ENCODE assay signal across 1 cellular context in the genomic region with DNA sequence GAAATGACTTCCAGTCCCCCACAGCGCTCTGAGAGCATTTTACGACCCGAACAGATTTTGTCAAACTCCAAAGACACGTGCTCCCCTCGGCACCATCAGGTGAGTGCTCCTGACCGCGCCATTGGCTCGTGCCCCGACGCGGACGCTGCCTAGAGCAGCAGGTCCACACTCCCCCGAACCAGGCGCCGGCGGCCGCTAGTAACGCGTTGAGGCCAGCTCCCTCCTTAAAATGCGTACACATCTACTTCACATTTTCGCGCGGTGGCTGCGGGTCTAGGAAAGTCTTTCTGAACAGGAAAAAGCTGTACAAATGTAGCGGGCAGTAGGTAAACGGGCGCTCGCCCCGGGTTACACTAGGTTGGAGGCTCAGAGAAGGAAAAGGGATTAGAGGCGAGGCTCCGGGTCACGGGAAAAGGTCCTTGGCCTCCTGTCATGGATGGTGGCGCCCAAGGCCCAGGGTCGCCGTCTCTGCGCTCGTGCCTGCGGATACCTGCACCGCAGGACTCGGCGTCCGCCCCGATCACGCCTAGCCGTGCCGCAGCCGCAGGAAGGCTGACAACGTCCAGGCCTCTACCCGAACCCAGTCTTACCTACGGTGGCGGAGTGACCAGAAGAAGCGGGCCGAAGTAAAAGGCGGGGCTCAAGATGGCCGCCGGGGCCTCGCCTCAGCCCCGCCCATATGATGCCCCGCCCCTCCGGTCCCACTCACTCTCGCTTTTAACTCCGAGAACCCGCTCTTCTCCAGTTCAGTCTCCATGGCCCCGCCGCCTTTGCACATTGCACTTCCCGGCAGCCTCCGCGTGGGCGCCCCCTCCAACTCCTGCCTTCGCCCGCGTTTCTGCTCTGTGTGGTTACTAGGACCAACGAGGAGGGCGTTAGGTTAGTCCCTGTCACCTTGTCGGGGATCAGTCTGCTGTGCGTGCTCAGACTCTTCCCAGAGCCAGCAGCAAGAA.
TF ChIP-seq lines count a peak whose summit lies in the region.

A gene with protein sequence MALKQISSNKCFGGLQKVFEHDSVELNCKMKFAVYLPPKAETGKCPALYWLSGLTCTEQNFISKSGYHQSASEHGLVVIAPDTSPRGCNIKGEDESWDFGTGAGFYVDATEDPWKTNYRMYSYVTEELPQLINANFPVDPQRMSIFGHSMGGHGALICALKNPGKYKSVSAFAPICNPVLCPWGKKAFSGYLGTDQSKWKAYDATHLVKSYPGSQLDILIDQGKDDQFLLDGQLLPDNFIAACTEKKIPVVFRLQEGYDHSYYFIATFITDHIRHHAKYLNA (minus strand): TSS at position 647 of the 953 bp plus-strand sequence. CDS start 5,748 bp downstream, outside the sequence.

TF ChIP-seq in HepG2, 621 proteins besides CTCF, POLR2A, EP300 and RAD21 (continued from another document and continues in another):
- TF ChIP-seq, protein P1, sequence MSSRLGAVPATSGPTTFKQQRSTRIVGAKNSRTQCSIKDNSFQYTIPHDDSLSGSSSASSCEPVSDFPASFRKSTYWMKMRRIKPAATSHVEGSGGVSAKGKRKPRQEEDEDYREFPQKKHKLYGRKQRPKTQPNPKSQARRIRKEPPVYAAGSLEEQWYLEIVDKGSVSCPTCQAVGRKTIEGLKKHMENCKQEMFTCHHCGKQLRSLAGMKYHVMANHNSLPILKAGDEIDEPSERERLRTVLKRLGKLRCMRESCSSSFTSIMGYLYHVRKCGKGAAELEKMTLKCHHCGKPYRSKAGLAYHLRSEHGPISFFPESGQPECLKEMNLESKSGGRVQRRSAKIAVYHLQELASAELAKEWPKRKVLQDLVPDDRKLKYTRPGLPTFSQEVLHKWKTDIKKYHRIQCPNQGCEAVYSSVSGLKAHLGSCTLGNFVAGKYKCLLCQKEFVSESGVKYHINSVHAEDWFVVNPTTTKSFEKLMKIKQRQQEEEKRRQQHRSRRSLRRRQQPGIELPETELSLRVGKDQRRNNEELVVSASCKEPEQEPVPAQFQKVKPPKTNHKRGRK (CRISPR knock-in tag; IDR thresholded peaks at IDR 0.05), result no peak; the same call in none of the 2 replicates
- peak; percentile 64; the same call in 1 of the 2 replicates for TF ChIP-seq ZNF589 (CRISPR knock-in tag; conservative IDR thresholded peaks at IDR 0.05)
- TF ChIP-seq SRSF9 (IDR thresholded peaks at IDR 0.05; ENCODE audit: borderline replicate concordance, insufficient read depth, low read depth, low read length, poor library complexity, severe bottlenecking), result no peak
- TF ChIP-seq LCORL (IDR thresholded peaks at IDR 0.05), result no peak
- peak; percentile 14; the same call in 1 of the 2 replicates for TF ChIP-seq LCORL (CRISPR knock-in tag; IDR thresholded peaks at IDR 0.05)
- TF ChIP-seq ISL2 (CRISPR knock-in tag; IDR thresholded peaks at IDR 0.05), result no peak; the same call in none of the 2 replicates
- TF ChIP-seq, protein P2, sequence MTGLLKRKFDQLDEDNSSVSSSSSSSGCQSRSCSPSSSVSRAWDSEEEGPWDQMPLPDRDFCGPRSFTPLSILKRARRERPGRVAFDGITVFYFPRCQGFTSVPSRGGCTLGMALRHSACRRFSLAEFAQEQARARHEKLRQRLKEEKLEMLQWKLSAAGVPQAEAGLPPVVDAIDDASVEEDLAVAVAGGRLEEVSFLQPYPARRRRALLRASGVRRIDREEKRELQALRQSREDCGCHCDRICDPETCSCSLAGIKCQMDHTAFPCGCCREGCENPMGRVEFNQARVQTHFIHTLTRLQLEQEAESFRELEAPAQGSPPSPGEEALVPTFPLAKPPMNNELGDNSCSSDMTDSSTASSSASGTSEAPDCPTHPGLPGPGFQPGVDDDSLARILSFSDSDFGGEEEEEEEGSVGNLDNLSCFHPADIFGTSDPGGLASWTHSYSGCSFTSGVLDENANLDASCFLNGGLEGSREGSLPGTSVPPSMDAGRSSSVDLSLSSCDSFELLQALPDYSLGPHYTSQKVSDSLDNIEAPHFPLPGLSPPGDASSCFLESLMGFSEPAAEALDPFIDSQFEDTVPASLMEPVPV (CRISPR knock-in tag; IDR thresholded peaks at IDR 0.05), result peak; percentile 31; the same call in 1 of the 2 replicates
- no peak for TF ChIP-seq NFIB (CRISPR knock-in tag; IDR thresholded peaks at IDR 0.05; ENCODE audit: borderline replicate concordance)
- TF ChIP-seq RAD51 (IDR thresholded peaks at IDR 0.05; ENCODE audit: borderline replicate concordance), result peak; percentile 51
- TF ChIP-seq, protein P3, sequence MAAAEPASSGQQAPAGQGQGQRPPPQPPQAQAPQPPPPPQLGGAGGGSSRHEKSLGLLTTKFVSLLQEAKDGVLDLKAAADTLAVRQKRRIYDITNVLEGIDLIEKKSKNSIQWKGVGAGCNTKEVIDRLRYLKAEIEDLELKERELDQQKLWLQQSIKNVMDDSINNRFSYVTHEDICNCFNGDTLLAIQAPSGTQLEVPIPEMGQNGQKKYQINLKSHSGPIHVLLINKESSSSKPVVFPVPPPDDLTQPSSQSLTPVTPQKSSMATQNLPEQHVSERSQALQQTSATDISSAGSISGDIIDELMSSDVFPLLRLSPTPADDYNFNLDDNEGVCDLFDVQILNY (CRISPR knock-in tag; conservative IDR thresholded peaks at IDR 0.05), result no peak
- no peak; the same call in 1 of the 2 replicates for TF ChIP-seq ZNF772 (CRISPR knock-in tag; IDR thresholded peaks at IDR 0.05)
- TF ChIP-seq, protein P4, sequence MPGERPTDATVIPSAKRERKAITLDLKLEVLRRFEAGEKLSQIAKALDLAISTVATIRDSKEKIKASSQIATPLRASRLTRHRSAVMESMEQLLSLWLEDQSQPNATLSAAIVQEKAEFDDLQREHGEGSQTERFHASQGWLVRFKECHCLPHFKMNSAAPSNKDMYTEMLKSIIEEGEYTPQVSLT (CRISPR knock-in tag; IDR thresholded peaks at IDR 0.05; ENCODE audit: borderline replicate concordance, low read depth), result no peak
- no peak for TF ChIP-seq HMGA1 (CRISPR knock-in tag; conservative IDR thresholded peaks at IDR 0.05)
- no peak for TF ChIP-seq ZNF660 (CRISPR knock-in tag; IDR thresholded peaks at IDR 0.05; ENCODE audit: borderline replicate concordance, low read depth)
- no peak for TF ChIP-seq SOX6 (IDR thresholded peaks at IDR 0.05)
- peak; percentile 37; the same call in 1 of the 2 replicates for TF ChIP-seq SOX6 (CRISPR knock-in tag; IDR thresholded peaks at IDR 0.05)
- 0 out of 2 replicates have a peak, but pooled peaks have one; percentile 27 for TF ChIP-seq CHD4 (IDR thresholded peaks at IDR 0.05; ENCODE audit: borderline replicate concordance, low read length)
- TF ChIP-seq ZNF7 (CRISPR knock-in tag; IDR thresholded peaks at IDR 0.05), result no peak
- TF ChIP-seq, protein P5, sequence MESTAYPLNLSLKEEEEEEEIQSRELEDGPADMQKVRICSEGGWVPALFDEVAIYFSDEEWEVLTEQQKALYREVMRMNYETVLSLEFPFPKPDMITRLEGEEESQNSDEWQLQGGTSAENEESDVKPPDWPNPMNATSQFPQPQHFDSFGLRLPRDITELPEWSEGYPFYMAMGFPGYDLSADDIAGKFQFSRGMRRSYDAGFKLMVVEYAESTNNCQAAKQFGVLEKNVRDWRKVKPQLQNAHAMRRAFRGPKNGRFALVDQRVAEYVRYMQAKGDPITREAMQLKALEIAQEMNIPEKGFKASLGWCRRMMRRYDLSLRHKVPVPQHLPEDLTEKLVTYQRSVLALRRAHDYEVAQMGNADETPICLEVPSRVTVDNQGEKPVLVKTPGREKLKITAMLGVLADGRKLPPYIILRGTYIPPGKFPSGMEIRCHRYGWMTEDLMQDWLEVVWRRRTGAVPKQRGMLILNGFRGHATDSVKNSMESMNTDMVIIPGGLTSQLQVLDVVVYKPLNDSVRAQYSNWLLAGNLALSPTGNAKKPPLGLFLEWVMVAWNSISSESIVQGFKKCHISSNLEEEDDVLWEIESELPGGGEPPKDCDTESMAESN (CRISPR knock-in tag; conservative IDR thresholded peaks at IDR 0.05), result peak; percentile 83
- TF ChIP-seq CREB1 (IDR thresholded peaks at IDR 0.05), result no peak
- TF ChIP-seq CREB1 (CRISPR knock-in tag; IDR thresholded peaks at IDR 0.05), result peak; percentile 61
- TF ChIP-seq ZNF607 (CRISPR knock-in tag; IDR thresholded peaks at IDR 0.05; ENCODE audit: borderline replicate concordance), result peak; percentile 68; the same call in 1 of the 2 replicates
- TF ChIP-seq ZNF556 (CRISPR knock-in tag; IDR thresholded peaks at IDR 0.05; ENCODE audit: borderline replicate concordance), result peak; percentile 62; the same call in 1 of the 2 replicates
- peak; percentile 69; the same call in 1 of the 2 replicates for TF ChIP-seq ZNF768 (CRISPR knock-in tag; IDR thresholded peaks at IDR 0.05)
- peak; percentile 72; the same call in 1 of the 2 replicates for TF ChIP-seq ZNF530 (CRISPR knock-in tag; IDR thresholded peaks at IDR 0.05; ENCODE audit: low read depth)
- no peak for TF ChIP-seq SP2 (CRISPR knock-in tag; IDR thresholded peaks at IDR 0.05)
- TF ChIP-seq RBFOX2 (IDR thresholded peaks at IDR 0.05; ENCODE audit: low read depth, low read length), result peak; percentile 95
- no peak; the same call in 1 of the 2 replicates for TF ChIP-seq ZNF550 (CRISPR knock-in tag; IDR thresholded peaks at IDR 0.05; ENCODE audit: borderline replicate concordance)
- TF ChIP-seq ZNF260 (CRISPR knock-in tag; IDR thresholded peaks at IDR 0.05; ENCODE audit: borderline replicate concordance, low read depth), result no peak
- TF ChIP-seq, protein P6, sequence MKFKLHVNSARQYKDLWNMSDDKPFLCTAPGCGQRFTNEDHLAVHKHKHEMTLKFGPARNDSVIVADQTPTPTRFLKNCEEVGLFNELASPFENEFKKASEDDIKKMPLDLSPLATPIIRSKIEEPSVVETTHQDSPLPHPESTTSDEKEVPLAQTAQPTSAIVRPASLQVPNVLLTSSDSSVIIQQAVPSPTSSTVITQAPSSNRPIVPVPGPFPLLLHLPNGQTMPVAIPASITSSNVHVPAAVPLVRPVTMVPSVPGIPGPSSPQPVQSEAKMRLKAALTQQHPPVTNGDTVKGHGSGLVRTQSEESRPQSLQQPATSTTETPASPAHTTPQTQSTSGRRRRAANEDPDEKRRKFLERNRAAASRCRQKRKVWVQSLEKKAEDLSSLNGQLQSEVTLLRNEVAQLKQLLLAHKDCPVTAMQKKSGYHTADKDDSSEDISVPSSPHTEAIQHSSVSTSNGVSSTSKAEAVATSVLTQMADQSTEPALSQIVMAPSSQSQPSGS (CRISPR knock-in tag; IDR thresholded peaks at IDR 0.05), result peak; percentile 52; the same call in 1 of the 2 replicates
- TF ChIP-seq ZNF34 (CRISPR knock-in tag; IDR thresholded peaks at IDR 0.05; ENCODE audit: borderline replicate concordance), result no peak
- TF ChIP-seq KDM4B (CRISPR knock-in tag; IDR thresholded peaks at IDR 0.05), result no peak; the same call in 1 of the 2 replicates
- TF ChIP-seq, protein P7, sequence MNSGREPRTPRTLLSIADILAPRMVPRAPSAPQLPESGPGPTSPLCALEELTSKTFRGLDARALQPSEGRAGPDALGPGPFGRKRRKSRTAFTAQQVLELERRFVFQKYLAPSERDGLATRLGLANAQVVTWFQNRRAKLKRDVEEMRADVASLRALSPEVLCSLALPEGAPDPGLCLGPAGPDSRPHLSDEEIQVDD (CRISPR knock-in tag; IDR thresholded peaks at IDR 0.05; ENCODE audit: borderline replicate concordance), result peak; percentile 47; the same call in 1 of the 2 replicates
- TF ChIP-seq HDAC6 (IDR thresholded peaks at IDR 0.05; ENCODE audit: low read depth, low read length), result no peak
- 0 out of 2 replicates have a peak, but pooled peaks have one; percentile 41 for TF ChIP-seq ZNF451 (CRISPR knock-in tag; IDR thresholded peaks at IDR 0.05)
- 0 out of 2 replicates have a peak, but pooled peaks have one; percentile 24 for TF ChIP-seq HDAC2 (CRISPR knock-in tag; IDR thresholded peaks at IDR 0.05)
- TF ChIP-seq, protein P8, sequence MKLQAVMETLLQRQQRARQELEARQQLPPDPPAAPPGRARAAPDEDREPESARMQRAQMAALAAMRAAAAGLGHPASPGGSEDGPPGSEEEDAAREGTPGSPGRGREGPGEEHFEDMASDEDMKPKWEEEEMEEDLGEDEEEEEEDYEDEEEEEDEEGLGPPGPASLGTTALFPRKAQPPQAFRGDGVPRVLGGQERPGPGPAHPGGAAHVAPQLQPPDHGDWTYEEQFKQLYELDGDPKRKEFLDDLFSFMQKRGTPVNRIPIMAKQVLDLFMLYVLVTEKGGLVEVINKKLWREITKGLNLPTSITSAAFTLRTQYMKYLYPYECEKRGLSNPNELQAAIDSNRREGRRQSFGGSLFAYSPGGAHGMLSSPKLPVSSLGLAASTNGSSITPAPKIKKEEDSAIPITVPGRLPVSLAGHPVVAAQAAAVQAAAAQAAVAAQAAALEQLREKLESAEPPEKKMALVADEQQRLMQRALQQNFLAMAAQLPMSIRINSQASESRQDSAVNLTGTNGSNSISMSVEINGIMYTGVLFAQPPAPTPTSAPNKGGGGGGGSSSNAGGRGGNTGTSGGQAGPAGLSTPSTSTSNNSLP (IDR thresholded peaks at IDR 0.05; ENCODE audit: low read depth, low read length), result no peak
- no peak for TF ChIP-seq CBX2 (IDR thresholded peaks at IDR 0.05; ENCODE audit: low read depth, low read length)
- 0 out of 2 replicates have a peak, but pooled peaks have one; percentile 49 for TF ChIP-seq CBX2 (CRISPR knock-in tag; IDR thresholded peaks at IDR 0.05; ENCODE audit: low read depth)
- TF ChIP-seq, protein P9, sequence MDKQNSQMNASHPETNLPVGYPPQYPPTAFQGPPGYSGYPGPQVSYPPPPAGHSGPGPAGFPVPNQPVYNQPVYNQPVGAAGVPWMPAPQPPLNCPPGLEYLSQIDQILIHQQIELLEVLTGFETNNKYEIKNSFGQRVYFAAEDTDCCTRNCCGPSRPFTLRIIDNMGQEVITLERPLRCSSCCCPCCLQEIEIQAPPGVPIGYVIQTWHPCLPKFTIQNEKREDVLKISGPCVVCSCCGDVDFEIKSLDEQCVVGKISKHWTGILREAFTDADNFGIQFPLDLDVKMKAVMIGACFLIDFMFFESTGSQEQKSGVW (CRISPR knock-in tag; IDR thresholded peaks at IDR 0.05; ENCODE audit: borderline replicate concordance), result no peak
- TF ChIP-seq, protein P10, sequence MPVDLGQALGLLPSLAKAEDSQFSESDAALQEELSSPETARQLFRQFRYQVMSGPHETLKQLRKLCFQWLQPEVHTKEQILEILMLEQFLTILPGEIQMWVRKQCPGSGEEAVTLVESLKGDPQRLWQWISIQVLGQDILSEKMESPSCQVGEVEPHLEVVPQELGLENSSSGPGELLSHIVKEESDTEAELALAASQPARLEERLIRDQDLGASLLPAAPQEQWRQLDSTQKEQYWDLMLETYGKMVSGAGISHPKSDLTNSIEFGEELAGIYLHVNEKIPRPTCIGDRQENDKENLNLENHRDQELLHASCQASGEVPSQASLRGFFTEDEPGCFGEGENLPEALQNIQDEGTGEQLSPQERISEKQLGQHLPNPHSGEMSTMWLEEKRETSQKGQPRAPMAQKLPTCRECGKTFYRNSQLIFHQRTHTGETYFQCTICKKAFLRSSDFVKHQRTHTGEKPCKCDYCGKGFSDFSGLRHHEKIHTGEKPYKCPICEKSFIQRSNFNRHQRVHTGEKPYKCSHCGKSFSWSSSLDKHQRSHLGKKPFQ (CRISPR knock-in tag; IDR thresholded peaks at IDR 0.05; ENCODE audit: insufficient replicate concordance), result no peak
- TF ChIP-seq, protein P11, sequence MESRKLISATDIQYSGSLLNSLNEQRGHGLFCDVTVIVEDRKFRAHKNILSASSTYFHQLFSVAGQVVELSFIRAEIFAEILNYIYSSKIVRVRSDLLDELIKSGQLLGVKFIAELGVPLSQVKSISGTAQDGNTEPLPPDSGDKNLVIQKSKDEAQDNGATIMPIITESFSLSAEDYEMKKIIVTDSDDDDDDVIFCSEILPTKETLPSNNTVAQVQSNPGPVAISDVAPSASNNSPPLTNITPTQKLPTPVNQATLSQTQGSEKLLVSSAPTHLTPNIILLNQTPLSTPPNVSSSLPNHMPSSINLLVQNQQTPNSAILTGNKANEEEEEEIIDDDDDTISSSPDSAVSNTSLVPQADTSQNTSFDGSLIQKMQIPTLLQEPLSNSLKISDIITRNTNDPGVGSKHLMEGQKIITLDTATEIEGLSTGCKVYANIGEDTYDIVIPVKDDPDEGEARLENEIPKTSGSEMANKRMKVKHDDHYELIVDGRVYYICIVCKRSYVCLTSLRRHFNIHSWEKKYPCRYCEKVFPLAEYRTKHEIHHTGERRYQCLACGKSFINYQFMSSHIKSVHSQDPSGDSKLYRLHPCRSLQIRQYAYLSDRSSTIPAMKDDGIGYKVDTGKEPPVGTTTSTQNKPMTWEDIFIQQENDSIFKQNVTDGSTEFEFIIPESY (CRISPR knock-in tag; IDR thresholded peaks at IDR 0.05), result no peak
